ENCODE assay signal across 8 cellular contexts in genomic region chr12:45729233-45730115, GRCh38. TPM values are rescaled to one million over a fixed set of nuclear protein-coding genes. Genes with fewer than 3 reads are reported as not detected.
DNase-seq lines count a peak whose midpoint lies in the region; ATAC-seq, FAIRE-seq and TF ChIP-seq lines count a peak whose summit lies in the region.

A gene with protein sequence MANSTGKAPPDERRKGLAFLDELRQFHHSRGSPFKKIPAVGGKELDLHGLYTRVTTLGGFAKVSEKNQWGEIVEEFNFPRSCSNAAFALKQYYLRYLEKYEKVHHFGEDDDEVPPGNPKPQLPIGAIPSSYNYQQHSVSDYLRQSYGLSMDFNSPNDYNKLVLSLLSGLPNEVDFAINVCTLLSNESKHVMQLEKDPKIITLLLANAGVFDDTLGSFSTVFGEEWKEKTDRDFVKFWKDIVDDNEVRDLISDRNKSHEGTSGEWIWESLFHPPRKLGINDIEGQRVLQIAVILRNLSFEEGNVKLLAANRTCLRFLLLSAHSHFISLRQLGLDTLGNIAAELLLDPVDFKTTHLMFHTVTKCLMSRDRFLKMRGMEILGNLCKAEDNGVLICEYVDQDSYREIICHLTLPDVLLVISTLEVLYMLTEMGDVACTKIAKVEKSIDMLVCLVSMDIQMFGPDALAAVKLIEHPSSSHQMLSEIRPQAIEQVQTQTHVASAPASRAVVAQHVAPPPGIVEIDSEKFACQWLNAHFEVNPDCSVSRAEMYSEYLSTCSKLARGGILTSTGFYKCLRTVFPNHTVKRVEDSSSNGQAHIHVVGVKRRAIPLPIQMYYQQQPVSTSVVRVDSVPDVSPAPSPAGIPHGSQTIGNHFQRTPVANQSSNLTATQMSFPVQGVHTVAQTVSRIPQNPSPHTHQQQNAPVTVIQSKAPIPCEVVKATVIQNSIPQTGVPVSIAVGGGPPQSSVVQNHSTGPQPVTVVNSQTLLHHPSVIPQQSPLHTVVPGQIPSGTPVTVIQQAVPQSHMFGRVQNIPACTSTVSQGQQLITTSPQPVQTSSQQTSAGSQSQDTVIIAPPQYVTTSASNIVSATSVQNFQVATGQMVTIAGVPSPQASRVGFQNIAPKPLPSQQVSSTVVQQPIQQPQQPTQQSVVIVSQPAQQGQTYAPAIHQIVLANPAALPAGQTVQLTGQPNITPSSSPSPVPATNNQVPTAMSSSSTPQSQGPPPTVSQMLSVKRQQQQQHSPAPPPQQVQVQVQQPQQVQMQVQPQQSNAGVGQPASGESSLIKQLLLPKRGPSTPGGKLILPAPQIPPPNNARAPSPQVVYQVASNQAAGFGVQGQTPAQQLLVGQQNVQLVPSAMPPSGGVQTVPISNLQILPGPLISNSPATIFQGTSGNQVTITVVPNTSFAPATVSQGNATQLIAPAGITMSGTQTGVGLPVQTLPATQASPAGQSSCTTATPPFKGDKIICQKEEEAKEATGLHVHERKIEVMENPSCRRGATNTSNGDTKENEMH (N-terminal part only) (plus strand): TSS chr12:45729706. CDS start chr12:45729837, 131 bp downstream.

- H3K27ac ChIP-seq in HepG2 (ENCODE audit: extremely low read length, insufficient read depth, low read length): peak within 1 kb of the TSS; percentile 99

- H3K27ac Mint-ChIP-seq in activated CD4-positive, alpha-beta T cell treated with anti-CD3 and anti-CD28 coated beads, Interleukin-2, amount 10 ng/mL, durations not matched to agents 7 days and 5 days: peak within 1 kb of the TSS; percentile 99
- peak within 1 kb of the TSS; percentile 96 for H3K27ac Mint-ChIP-seq in dendritic cell treated with granulocyte-macrophage colony-stimulating factor and Interleukin-4, amounts not matched to agents 40 ng/mL and 50 ng/mL, for 4 days

- no peak for TF ChIP-seq RAD21 in HepG2 (CRISPR knock-in tag; IDR thresholded peaks at IDR 0.05)

- H3K4me1 Mint-ChIP-seq in activated CD4-positive, alpha-beta T cell treated with anti-CD3 and anti-CD28 coated beads, Interleukin-2, amount 10 ng/mL, durations not matched to agents 7 days and 5 days: peaks cover 16% of the 10 kb centered on the region
- H3K4me1 Mint-ChIP-seq in dendritic cell treated with granulocyte-macrophage colony-stimulating factor and Interleukin-4, amounts not matched to agents 40 ng/mL and 50 ng/mL, for 4 days (ENCODE audit: low read depth): peaks cover 13% of the 10 kb centered on the region

- no peaks in the 10 kb centered on the region for H3K9me3 Mint-ChIP-seq in activated CD4-positive, alpha-beta T cell treated with anti-CD3 and anti-CD28 coated beads, Interleukin-2, amount 10 ng/mL, durations not matched to agents 7 days and 5 days
- H3K9me3 Mint-ChIP-seq in dendritic cell treated with granulocyte-macrophage colony-stimulating factor and Interleukin-4, amounts not matched to agents 40 ng/mL and 50 ng/mL, for 4 days: no peaks in the 10 kb centered on the region

- under 1% methylated on average over 49 of the region's 89 CpGs for WGBS in HepG2 (ENCODE audit: low lambda C conversion rate)

- H4K20me1 ChIP-seq in HepG2 (ENCODE audit: insufficient read depth, low read length): peaks cover 5% of the 10 kb centered on the region; the same call in 1 of the 2 replicates

- H3K36me3 ChIP-seq in HepG2 (replicated peaks in 1 of 2; ENCODE audit: control insufficient read depth in 1 of 2, insufficient read depth in 2 of 2, low read length in 2 of 2): no peaks in the 10 kb centered on the region

- BruUV-seq in HepG2 (replicated peaks; lab: Mats Ljungman, UMichigan): no TSS peak

- peak within 1 kb of the TSS; percentile 96 for H3K9ac ChIP-seq in HepG2 (ENCODE audit: insufficient read depth, low read depth, low read length)

- no peak within 1 kb of the TSS for H2AFZ ChIP-seq in HepG2 (ENCODE audit: low read length)

- peak; percentile 11 for ATAC-seq in HG02943 (IDR thresholded peaks at IDR 0.05; ENCODE audit: low read depth, unreplicated experiment)
- ATAC-seq in HepG2: peak; percentile 30

- H3K36me3 Mint-ChIP-seq in activated CD4-positive, alpha-beta T cell treated with anti-CD3 and anti-CD28 coated beads, Interleukin-2, amount 10 ng/mL, durations not matched to agents 7 days and 5 days (ENCODE audit: low read depth): peaks cover 36% of the 10 kb centered on the region
- H3K36me3 Mint-ChIP-seq in dendritic cell treated with granulocyte-macrophage colony-stimulating factor and Interleukin-4, amounts not matched to agents 40 ng/mL and 50 ng/mL, for 4 days (ENCODE audit: low read depth): peaks cover 35% of the 10 kb centered on the region

- TF ChIP-seq POLR2A in HepG2 (IDR thresholded peaks at IDR 0.05; ENCODE audit: insufficient read depth in 1 of 2, low read depth in 2 of 2, low read length in 2 of 2): no peak; a peak in 1 of 4 replicates

- peak within 1 kb of the TSS; percentile 97 to 99 (median 98) for H3K4me3 ChIP-seq in HepG2 (replicated peaks in 1 of 3; ENCODE audit: insufficient read depth in 1 of 3, low read depth in 2 of 3, low read length in 3 of 3)

- H3K9me3 ChIP-seq in HepG2 (ENCODE audit: low read length): no peaks in the 10 kb centered on the region

- DNase-seq in NCI-H2029 (lab: John Stamatoyannopoulos, UW): peak; percentile 64
- DNase-seq in NCI-H2029 treated with DMSO at 0.1 percent for 48 hours (lab: John Stamatoyannopoulos, UW): no peak
- DNase-seq in NCI-H2227 (lab: John Stamatoyannopoulos, UW; ENCODE audit: unreplicated experiment): peak; percentile 72
- DNase-seq in activated CD4-positive, alpha-beta T cell treated with anti-CD3 and anti-CD28 coated beads, Interleukin-2, amount 10 ng/mL, durations not matched to agents 7 days and 5 days: peak; percentile 70
- peak; percentile 14 for DNase-seq in HepG2 (ENCODE audit: low spot score)
- DNase-seq in stimulated activated CD4-positive, alpha-beta T cell treated with anti-CD3 and anti-CD28 coated beads, Interleukin-2, amount 100 ng/mL, for 4 hours (ENCODE audit: low read depth): peak; percentile 46

- H3K4me2 ChIP-seq in HepG2 (ENCODE audit: low read depth, low read length): peak within 1 kb of the TSS; percentile 89

- no peak for FAIRE-seq in HepG2 (lab: Jason Lieb, UNC)

- POLR2A ChIA-PET in activated CD4-positive, alpha-beta T cell treated with anti-CD3 and anti-CD28 coated beads, Interleukin-2, amount 10 ng/mL, durations not matched to agents 7 days and 5 days (lab: Charles Lee): interaction anchor here (0.7 kb wide), 1 partner anchor 539 kb away, joined by 4 read pairs; the partner anchor contains the start of gene SLC38A1
- POLR2A ChIA-PET in HepG2 (lab: Yijun Ruan, JAX): interaction anchor here (0.9 to 3.5 kb wide), 4 partner anchors 12 to 469 kb away, joined by 3 to 24 read pairs (median 4); partner anchors contain the start of gene SCAF11

- H3K27me3 Mint-ChIP-seq in activated CD4-positive, alpha-beta T cell treated with anti-CD3 and anti-CD28 coated beads, Interleukin-2, amount 10 ng/mL, durations not matched to agents 7 days and 5 days: no peaks in the 10 kb centered on the region
- H3K27me3 Mint-ChIP-seq in dendritic cell treated with granulocyte-macrophage colony-stimulating factor and Interleukin-4, amounts not matched to agents 40 ng/mL and 50 ng/mL, for 4 days: no peaks in the 10 kb centered on the region

- TF ChIP-seq EP300 in HepG2 (IDR thresholded peaks at IDR 0.05; ENCODE audit: low read depth in 2 of 2, low read length in 2 of 2): no peak
- TF ChIP-seq EP300 in HepG2 (CRISPR knock-in tag; IDR thresholded peaks at IDR 0.05; ENCODE audit: borderline replicate concordance): no peak

- peaks cover 66% of the 10 kb centered on the region for H3K79me2 ChIP-seq in HepG2 (ENCODE audit: insufficient read depth, low read length)

- CTCF ChIA-PET in activated CD4-positive, alpha-beta T cell treated with anti-CD3 and anti-CD28 coated beads, Interleukin-2, amount 10 ng/mL, durations not matched to agents 7 days and 5 days (lab: Charles Lee): interaction anchor here (0.8 to 5.8 kb wide), 17 partner anchors 8 to 262 kb away, joined by 3 to 25 read pairs (median 3); no protein-coding TSS in a partner anchor
- CTCF ChIA-PET in HepG2 (lab: Yijun Ruan, JAX; ENCODE audit: low intra/inter-chr PET ratio, low total read pairs): no interaction called here

- in situ Hi-C loops in HepG2 (cut with HindIII; ENCODE audit: extremely low pct_ligation_motif_present, low pct_unique_long_range_greater_than_20kb): loop anchor here (5.0 to 25.0 kb wide), 2 partner anchors 187 to 542 kb away; no protein-coding TSS in a partner anchor

- intact Hi-C loops in dendritic cell treated with granulocyte-macrophage colony-stimulating factor and Interleukin-4, amounts not matched to agents 40 ng/mL and 50 ng/mL, for 4 days (cut with micrococcal nuclease): loop anchor here (5.0 to 10.0 kb wide), 2 partner anchors 187 to 515 kb away; partner anchors contain the start of gene ANO6
- intact Hi-C loops in HepG2 (cut with micrococcal nuclease; ENCODE audit: unreplicated experiment): loop anchor here (5.0 kb wide), 2 partner anchors 263 to 537 kb away; partner anchors contain the start of gene SCAF11

- H3K27me3 ChIP-seq in HepG2 (ENCODE audit: control insufficient read depth in 1 of 2, insufficient read depth in 2 of 2, low read length in 2 of 2): no peaks in the 10 kb centered on the region; a peak in 1 of 5 replicates

- H3K4me1 ChIP-seq in HepG2 (ENCODE audit: insufficient read depth, low read length): peaks cover 32% of the 10 kb centered on the region

- peak within 1 kb of the TSS; percentile 100 for H3K4me3 Mint-ChIP-seq in activated CD4-positive, alpha-beta T cell treated with anti-CD3 and anti-CD28 coated beads, Interleukin-2, amount 10 ng/mL, durations not matched to agents 7 days and 5 days
- H3K4me3 Mint-ChIP-seq in dendritic cell treated with granulocyte-macrophage colony-stimulating factor and Interleukin-4, amounts not matched to agents 40 ng/mL and 50 ng/mL, for 4 days: peak within 1 kb of the TSS; percentile 96

- TF ChIP-seq CTCF in HepG2 (CRISPR knock-in tag; IDR thresholded peaks at IDR 0.05): no peak

RNA-seq across cellular contexts. Expression of the gene that starts here (rescaled TPM):
- 10 to 100 TPM; 46.9 to 48.8 TPM for total RNA-seq in activated CD4-positive, alpha-beta T cell treated with anti-CD3 and anti-CD28 coated beads, Interleukin-2, amount 10 ng/mL, durations not matched to agents 7 days and 5 days
- total RNA-seq in HepG2 (2016; rRNA removed; fragmentation: Illumina TruSeq; extraction: Trizol): 15.9 and 16.4 TPM in 2 replicates
- 3.6 and 6.2 TPM in 2 replicates for total RNA-seq in HepG2 (2016; cell fraction: cytosol; rRNA removed; fragmentation: Illumina TruSeq; extraction: Trizol; ENCODE audit: low read depth)
- total RNA-seq in HepG2 (2016; cell fraction: insoluble cytoplasmic fraction; rRNA removed; fragmentation: Illumina TruSeq; extraction: Trizol): 12.0 and 15.2 TPM in 2 replicates
- 4.5 and 7.3 TPM in 2 replicates for total RNA-seq in HepG2 (2016; cell fraction: membrane; rRNA removed; fragmentation: Illumina TruSeq; extraction: Trizol)
- total RNA-seq in HepG2 (2016; cell fraction: nucleus; rRNA removed; fragmentation: Illumina TruSeq; extraction: Trizol): 32.4 and 40.0 TPM in 2 replicates
- polyA plus RNA-seq in HepG2 (2011; rRNA removed): 16.7 and 22.2 TPM in 2 replicates
- polyA plus RNA-seq in HepG2 (2011; cell fraction: cytosol; rRNA removed): 10.0 and 13.2 TPM in 2 replicates
- polyA plus RNA-seq in HepG2 (2011; cell fraction: nucleus; rRNA removed): 19.1 and 23.4 TPM in 2 replicates
- polyA plus RNA-seq in HepG2 (2012): 9.7 and 11.2 TPM in 2 replicates
- 0.29 and 0.60 TPM in 2 replicates for polyA plus RNA-seq in HepG2 (2016; cell fraction: cytosol; fragmentation: Illumina TruSeq; extraction: Trizol; ENCODE audit: low read depth)
- 9.6 and 10.1 TPM in 2 replicates for polyA plus RNA-seq in HepG2 (2016; cell fraction: insoluble cytoplasmic fraction; fragmentation: Illumina TruSeq; extraction: Trizol; ENCODE audit: low read depth)
- polyA plus RNA-seq in HepG2 (2016; cell fraction: membrane; fragmentation: Illumina TruSeq; extraction: Trizol; ENCODE audit: low read depth): 1.5 and 2.1 TPM in 2 replicates
- 15.3 and 19.9 TPM in 2 replicates for polyA plus RNA-seq in HepG2 (2016; cell fraction: nucleus; fragmentation: Illumina TruSeq; extraction: Trizol; ENCODE audit: insufficient read depth, low read depth)
- polyA minus RNA-seq in HepG2 (2011; rRNA and poly(A)+ RNA removed; ENCODE audit: low replicate concordance): 53.9 and 96.2 TPM in 2 replicates
- polyA minus RNA-seq in HepG2 (2011; cell fraction: cytosol; rRNA and poly(A)+ RNA removed): 23.7 and 25.9 TPM in 2 replicates
- 155 and 159 TPM in 2 replicates for polyA minus RNA-seq in HepG2 (2011; cell fraction: nucleus; rRNA and poly(A)+ RNA removed)
